28 cellular contexts compared by ENCODE assay signal in genomic region chr11:64135711-64136110, GRCh38.
"Had no signal": no experiment of that assay in that cellular context is flagged by ENCODE, and none has a peak within 500 bp of the region (broad histone marks: within the 10 kb centered on the region; RNA-seq: fewer than 3 reads in every experiment).

No MANE protein-coding gene starts in this region.

- H3K9me3 Mint-ChIP-seq: naive thymus-derived CD8-positive, alpha-beta T cell; natural killer cell treated with Interleukin-12 subunit alpha and Interleukin-12 subunit beta and Interleukin-15 and Interleukin-18, amount 100 ng/mL, for 72 hours; nephron progenitor cell; neural crest cell; stimulated activated naive B cell treated with anti-CD40 and anti-IgM and Interleukin-4, amounts not matched to agents 10 μg/mL and 1 μg/mL and 100 μg/mL, for 72 hours; stimulated activated naive CD8-positive, alpha-beta T cell treated with anti-CD3 and anti-CD28 coated beads, Interleukin-15, Interleukin-2, amounts not matched to agents 100 ng/mL and 50 ng/mL, for 24 hours had no signal

- H3K4me3 Mint-ChIP-seq: naive thymus-derived CD8-positive, alpha-beta T cell; natural killer cell treated with Interleukin-12 subunit alpha and Interleukin-12 subunit beta and Interleukin-15 and Interleukin-18, amount 100 ng/mL, for 72 hours; nephron progenitor cell; neural crest cell; stimulated activated naive B cell treated with anti-CD40 and anti-IgM and Interleukin-4, amounts not matched to agents 10 μg/mL and 1 μg/mL and 100 μg/mL, for 72 hours; stimulated activated naive CD8-positive, alpha-beta T cell treated with anti-CD3 and anti-CD28 coated beads, Interleukin-15, Interleukin-2, amounts not matched to agents 100 ng/mL and 50 ng/mL, for 24 hours had no signal

- DNase-seq: naive thymus-derived CD8-positive, alpha-beta T cell; nephron progenitor cell; occipital lobe; ovary; posterior cingulate gyrus; right lobe of liver; sigmoid colon; small intestine; stimulated activated CD4-positive, alpha-beta T cell treated with anti-CD3 and anti-CD28 coated beads, Interleukin-12 subunit alpha, Interleukin-12 subunit beta, amount 100 ng/mL, for 4 hours; stimulated activated CD4-positive, alpha-beta T cell treated with anti-CD3 and anti-CD28 coated beads, Interleukin-1b, Interleukin-23, amount 100 ng/mL, for 48 hours; stimulated activated CD4-positive, alpha-beta T cell treated with anti-CD3 and anti-CD28 coated beads, Interleukin-4, amount 100 ng/mL, for 1 hour; stimulated activated CD4-positive, alpha-beta T cell treated with anti-CD3 and anti-CD28 coated beads, Interleukin-4, amount 100 ng/mL, for 4 hours; stimulated activated CD8-positive, alpha-beta memory T cell treated with anti-CD3 and anti-CD28 coated beads, Interleukin-4, amount 100 ng/mL, for 48 hours; stimulated activated naive B cell treated with anti-CD40 and anti-IgM and Interleukin-4, amounts not matched to agents 10 μg/mL and 1 μg/mL and 100 μg/mL, for 72 hours; stimulated activated naive CD4-positive, alpha-beta T cell treated with Interleukin-2 at 50 U/mL for 16 hours; stomach; thyroid gland; trophoblast cell had no signal

- H2AFZ ChIP-seq: parathyroid adenoma had no signal

- H3K36me3 Mint-ChIP-seq: naive thymus-derived CD8-positive, alpha-beta T cell; natural killer cell treated with Interleukin-12 subunit alpha and Interleukin-12 subunit beta and Interleukin-15 and Interleukin-18, amount 100 ng/mL, for 72 hours had no signal

- ATAC-seq: naive thymus-derived CD8-positive, alpha-beta T cell; natural killer cell treated with Interleukin-12 subunit alpha and Interleukin-12 subunit beta and Interleukin-15 and Interleukin-18, amount 100 ng/mL, for 72 hours; right lobe of liver; stimulated activated naive B cell treated with anti-CD40 and anti-IgM and Interleukin-4, amounts not matched to agents 10 μg/mL and 1 μg/mL and 100 μg/mL, for 72 hours had no signal

- H3K4me3 ChIP-seq: ovary, psoas muscle, right lobe of liver, sigmoid colon, stomach, thoracic aorta, thyroid gland, tibial nerve, upper lobe of left lung, vagina had no signal

- H3K9ac ChIP-seq: parathyroid adenoma had no signal

- H3K36me3 ChIP-seq: ovary, right lobe of liver, sigmoid colon, stomach, thoracic aorta, thyroid gland, tibial nerve, upper lobe of left lung, vagina had no signal

- H3K27ac ChIP-seq: ovary, parathyroid adenoma, psoas muscle, right lobe of liver, sigmoid colon, stomach, thoracic aorta, thyroid gland, tibial nerve, upper lobe of left lung, vagina had no signal

- H3K27ac Mint-ChIP-seq: natural killer cell treated with Interleukin-12 subunit alpha and Interleukin-12 subunit beta and Interleukin-15 and Interleukin-18, amount 100 ng/mL, for 72 hours; nephron progenitor cell; progenitor cell of endocrine pancreas; stimulated activated naive B cell treated with anti-CD40 and anti-IgM and Interleukin-4, amounts not matched to agents 10 μg/mL and 1 μg/mL and 100 μg/mL, for 72 hours; stimulated activated naive CD8-positive, alpha-beta T cell treated with anti-CD3 and anti-CD28 coated beads, Interleukin-15, Interleukin-2, amounts not matched to agents 100 ng/mL and 50 ng/mL, for 24 hours had no signal

- H3K4me1 ChIP-seq: parathyroid adenoma, right lobe of liver had no signal

- H3K27me3 Mint-ChIP-seq: naive thymus-derived CD8-positive, alpha-beta T cell; natural killer cell treated with Interleukin-12 subunit alpha and Interleukin-12 subunit beta and Interleukin-15 and Interleukin-18, amount 100 ng/mL, for 72 hours; stimulated activated naive B cell treated with anti-CD40 and anti-IgM and Interleukin-4, amounts not matched to agents 10 μg/mL and 1 μg/mL and 100 μg/mL, for 72 hours; stimulated activated naive CD8-positive, alpha-beta T cell treated with anti-CD3 and anti-CD28 coated beads, Interleukin-15, Interleukin-2, amounts not matched to agents 100 ng/mL and 50 ng/mL, for 24 hours had no signal

- H3K27me3 ChIP-seq: ovary, right lobe of liver, sigmoid colon, stomach, thyroid gland, tibial nerve, upper lobe of left lung, vagina had no signal

- H3K9me3 ChIP-seq: ovary, psoas muscle, right lobe of liver, sigmoid colon, stomach, thoracic aorta, thyroid gland, tibial nerve, upper lobe of left lung, vagina had no signal
